Comparison of ENCODE assay signal across 1 cellular context in the genomic region with DNA sequence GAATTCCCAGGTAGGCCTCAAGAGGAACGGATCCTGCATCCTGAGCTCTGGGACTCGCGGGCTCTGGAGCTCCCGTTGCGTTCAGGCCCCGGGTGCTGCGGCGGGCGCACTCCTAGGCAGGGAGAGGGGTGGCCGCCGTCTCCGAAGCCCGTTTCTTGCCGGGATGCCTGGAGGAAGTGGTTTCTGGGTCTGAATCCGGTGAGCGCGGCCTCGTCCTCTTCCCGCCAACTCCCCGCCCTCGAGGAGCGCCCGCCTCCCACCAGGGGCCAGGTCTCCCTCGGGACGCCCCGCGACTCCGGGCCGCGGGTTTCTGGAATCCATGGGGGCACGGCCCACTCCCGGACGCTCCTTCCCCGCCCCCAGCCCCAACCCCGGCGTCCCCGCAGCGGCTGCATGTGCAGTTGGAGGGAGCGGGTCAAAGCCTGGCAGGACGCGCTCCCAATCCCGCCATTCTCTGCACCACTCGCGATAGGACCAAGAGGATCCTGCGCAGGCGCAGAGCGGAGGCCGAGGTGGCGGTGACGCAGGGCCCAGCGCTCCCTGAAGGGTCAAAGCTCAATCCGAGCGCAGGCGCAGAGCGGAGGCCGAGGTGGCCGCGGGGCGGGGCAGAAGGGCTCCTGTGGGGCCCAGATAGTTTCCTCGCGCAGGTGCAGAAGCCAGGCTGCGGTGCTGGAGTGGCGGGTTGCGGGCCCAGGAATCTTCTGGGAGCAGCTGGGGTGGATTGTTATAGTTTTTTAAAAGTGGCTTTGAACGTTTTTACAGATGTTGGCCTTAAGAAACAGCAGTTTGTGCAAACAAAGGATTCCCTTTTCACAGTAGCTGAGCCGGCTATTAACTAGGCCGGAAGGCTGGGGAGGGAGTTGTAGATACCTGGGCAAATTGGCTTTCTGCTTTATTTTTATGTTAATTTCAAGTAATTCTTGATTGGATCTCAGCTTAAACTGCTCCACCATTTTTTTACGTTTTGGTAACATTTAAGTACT.
TF ChIP-seq lines count a peak whose summit lies in the region.

No MANE protein-coding gene starts in this region.

TF ChIP-seq in K562, 482 proteins besides CTCF, POLR2A, EP300 and RAD21:
- TF ChIP-seq, protein P1, sequence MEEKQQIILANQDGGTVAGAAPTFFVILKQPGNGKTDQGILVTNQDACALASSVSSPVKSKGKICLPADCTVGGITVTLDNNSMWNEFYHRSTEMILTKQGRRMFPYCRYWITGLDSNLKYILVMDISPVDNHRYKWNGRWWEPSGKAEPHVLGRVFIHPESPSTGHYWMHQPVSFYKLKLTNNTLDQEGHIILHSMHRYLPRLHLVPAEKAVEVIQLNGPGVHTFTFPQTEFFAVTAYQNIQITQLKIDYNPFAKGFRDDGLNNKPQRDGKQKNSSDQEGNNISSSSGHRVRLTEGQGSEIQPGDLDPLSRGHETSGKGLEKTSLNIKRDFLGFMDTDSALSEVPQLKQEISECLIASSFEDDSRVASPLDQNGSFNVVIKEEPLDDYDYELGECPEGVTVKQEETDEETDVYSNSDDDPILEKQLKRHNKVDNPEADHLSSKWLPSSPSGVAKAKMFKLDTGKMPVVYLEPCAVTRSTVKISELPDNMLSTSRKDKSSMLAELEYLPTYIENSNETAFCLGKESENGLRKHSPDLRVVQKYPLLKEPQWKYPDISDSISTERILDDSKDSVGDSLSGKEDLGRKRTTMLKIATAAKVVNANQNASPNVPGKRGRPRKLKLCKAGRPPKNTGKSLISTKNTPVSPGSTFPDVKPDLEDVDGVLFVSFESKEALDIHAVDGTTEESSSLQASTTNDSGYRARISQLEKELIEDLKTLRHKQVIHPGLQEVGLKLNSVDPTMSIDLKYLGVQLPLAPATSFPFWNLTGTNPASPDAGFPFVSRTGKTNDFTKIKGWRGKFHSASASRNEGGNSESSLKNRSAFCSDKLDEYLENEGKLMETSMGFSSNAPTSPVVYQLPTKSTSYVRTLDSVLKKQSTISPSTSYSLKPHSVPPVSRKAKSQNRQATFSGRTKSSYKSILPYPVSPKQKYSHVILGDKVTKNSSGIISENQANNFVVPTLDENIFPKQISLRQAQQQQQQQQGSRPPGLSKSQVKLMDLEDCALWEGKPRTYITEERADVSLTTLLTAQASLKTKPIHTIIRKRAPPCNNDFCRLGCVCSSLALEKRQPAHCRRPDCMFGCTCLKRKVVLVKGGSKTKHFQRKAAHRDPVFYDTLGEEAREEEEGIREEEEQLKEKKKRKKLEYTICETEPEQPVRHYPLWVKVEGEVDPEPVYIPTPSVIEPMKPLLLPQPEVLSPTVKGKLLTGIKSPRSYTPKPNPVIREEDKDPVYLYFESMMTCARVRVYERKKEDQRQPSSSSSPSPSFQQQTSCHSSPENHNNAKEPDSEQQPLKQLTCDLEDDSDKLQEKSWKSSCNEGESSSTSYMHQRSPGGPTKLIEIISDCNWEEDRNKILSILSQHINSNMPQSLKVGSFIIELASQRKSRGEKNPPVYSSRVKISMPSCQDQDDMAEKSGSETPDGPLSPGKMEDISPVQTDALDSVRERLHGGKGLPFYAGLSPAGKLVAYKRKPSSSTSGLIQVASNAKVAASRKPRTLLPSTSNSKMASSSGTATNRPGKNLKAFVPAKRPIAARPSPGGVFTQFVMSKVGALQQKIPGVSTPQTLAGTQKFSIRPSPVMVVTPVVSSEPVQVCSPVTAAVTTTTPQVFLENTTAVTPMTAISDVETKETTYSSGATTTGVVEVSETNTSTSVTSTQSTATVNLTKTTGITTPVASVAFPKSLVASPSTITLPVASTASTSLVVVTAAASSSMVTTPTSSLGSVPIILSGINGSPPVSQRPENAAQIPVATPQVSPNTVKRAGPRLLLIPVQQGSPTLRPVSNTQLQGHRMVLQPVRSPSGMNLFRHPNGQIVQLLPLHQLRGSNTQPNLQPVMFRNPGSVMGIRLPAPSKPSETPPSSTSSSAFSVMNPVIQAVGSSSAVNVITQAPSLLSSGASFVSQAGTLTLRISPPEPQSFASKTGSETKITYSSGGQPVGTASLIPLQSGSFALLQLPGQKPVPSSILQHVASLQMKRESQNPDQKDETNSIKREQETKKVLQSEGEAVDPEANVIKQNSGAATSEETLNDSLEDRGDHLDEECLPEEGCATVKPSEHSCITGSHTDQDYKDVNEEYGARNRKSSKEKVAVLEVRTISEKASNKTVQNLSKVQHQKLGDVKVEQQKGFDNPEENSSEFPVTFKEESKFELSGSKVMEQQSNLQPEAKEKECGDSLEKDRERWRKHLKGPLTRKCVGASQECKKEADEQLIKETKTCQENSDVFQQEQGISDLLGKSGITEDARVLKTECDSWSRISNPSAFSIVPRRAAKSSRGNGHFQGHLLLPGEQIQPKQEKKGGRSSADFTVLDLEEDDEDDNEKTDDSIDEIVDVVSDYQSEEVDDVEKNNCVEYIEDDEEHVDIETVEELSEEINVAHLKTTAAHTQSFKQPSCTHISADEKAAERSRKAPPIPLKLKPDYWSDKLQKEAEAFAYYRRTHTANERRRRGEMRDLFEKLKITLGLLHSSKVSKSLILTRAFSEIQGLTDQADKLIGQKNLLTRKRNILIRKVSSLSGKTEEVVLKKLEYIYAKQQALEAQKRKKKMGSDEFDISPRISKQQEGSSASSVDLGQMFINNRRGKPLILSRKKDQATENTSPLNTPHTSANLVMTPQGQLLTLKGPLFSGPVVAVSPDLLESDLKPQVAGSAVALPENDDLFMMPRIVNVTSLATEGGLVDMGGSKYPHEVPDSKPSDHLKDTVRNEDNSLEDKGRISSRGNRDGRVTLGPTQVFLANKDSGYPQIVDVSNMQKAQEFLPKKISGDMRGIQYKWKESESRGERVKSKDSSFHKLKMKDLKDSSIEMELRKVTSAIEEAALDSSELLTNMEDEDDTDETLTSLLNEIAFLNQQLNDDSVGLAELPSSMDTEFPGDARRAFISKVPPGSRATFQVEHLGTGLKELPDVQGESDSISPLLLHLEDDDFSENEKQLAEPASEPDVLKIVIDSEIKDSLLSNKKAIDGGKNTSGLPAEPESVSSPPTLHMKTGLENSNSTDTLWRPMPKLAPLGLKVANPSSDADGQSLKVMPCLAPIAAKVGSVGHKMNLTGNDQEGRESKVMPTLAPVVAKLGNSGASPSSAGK (IDR thresholded peaks at IDR 0.05) = 0 out of 2 replicates have a peak, but pooled peaks have one; percentile 18
- TF ChIP-seq ZSCAN32 (CRISPR knock-in tag; IDR thresholded peaks at IDR 0.05) = no peak
- TF ChIP-seq NRF1 (conservative IDR thresholded peaks at IDR 0.05 in 1 of 2, IDR thresholded peaks at IDR 0.05 in 1 of 2) = peak; percentile 88 to 90
- TF ChIP-seq L3MBTL2 (IDR thresholded peaks at IDR 0.05) = 0 out of 2 replicates have a peak, but pooled peaks have one; percentile 19
- no peak for TF ChIP-seq NR2C1 (IDR thresholded peaks at IDR 0.05)
- peak; percentile 73 for TF ChIP-seq NR2C1 (tag; IDR thresholded peaks at IDR 0.05)
- TF ChIP-seq, protein P2, sequence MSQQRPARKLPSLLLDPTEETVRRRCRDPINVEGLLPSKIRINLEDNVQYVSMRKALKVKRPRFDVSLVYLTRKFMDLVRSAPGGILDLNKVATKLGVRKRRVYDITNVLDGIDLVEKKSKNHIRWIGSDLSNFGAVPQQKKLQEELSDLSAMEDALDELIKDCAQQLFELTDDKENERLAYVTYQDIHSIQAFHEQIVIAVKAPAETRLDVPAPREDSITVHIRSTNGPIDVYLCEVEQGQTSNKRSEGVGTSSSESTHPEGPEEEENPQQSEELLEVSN (IDR thresholded peaks at IDR 0.05; ENCODE audit: borderline replicate concordance in 1 of 2, extremely low read depth in 1 of 2, insufficient read depth in 1 of 2, insufficient read length in 1 of 2, low read depth in 1 of 2, low read length in 1 of 2, poor library complexity in 1 of 2, severe bottlenecking in 1 of 2) = peak in 1 of 2 experiments; percentile 6
- no peak for TF ChIP-seq ZNF140 (CRISPR knock-in tag; IDR thresholded peaks at IDR 0.05)
- TF ChIP-seq GABPA (tag; conservative IDR thresholded peaks at IDR 0.05; ENCODE audit: low read depth) = peak; percentile 34
- no peak for TF ChIP-seq NR2C2 (CRISPR knock-in tag; IDR thresholded peaks at IDR 0.05)
- TF ChIP-seq NR2C2 (tag; IDR thresholded peaks at IDR 0.05) = peak; percentile 84
- TF ChIP-seq NFE2 (IDR thresholded peaks at IDR 0.05; ENCODE audit: low read depth) = no peak
